In the genomic region with DNA sequence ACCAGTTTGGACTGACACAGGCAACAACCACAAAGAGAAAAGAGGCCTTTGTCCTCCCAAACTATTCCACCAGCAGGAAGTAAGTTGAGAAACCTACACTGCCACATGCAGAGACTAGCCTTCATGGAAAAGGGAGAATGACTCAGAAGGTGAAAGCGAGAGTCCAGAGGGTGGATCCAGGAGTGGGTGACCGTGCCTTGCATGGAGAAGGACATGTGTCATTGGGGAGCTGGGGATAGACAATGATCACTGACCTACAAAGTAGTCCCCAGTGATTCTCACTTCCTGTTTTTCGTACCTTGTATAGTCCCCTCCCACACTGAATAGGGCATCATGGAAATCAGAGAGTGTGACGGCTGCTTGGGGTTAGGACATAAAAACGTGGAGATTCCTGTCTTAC, we compare ENCODE assay signal across 9 cellular contexts.
DNase-seq lines count a peak whose midpoint lies in the region; ATAC-seq, FAIRE-seq and TF ChIP-seq lines count a peak whose summit lies in the region.
"Had no signal": no experiment of that assay in that cellular context is flagged by ENCODE, and none has a peak within 500 bp of the region (broad histone marks: within the 10 kb centered on the region; RNA-seq: fewer than 3 reads in every experiment).

No MANE protein-coding gene starts in this region.

- FAIRE-seq in keratinocyte (lab: Jason Lieb, UNC) = peak; percentile 99

- H2AFZ ChIP-seq in keratinocyte (ENCODE audit: control insufficient read depth, low read length) = peak overlapping the region; percentile 73

- H3K36me3 ChIP-seq in HEK293 (ENCODE audit: control insufficient read depth in 2 of 2, insufficient read depth in 1 of 2, low read length in 2 of 2) = no peaks in the 10 kb centered on the region
- H3K36me3 ChIP-seq in keratinocyte (ENCODE audit: control insufficient read depth in 2 of 2, extremely low read depth in 1 of 2, insufficient read depth in 2 of 2, low read length in 2 of 2) = no peaks in the 10 kb centered on the region

- peak; percentile 55 for DNase-seq in LoVo (ENCODE audit: low spot score)
- peak; percentile 11 for DNase-seq in keratinocyte (ENCODE audit: low read depth, low spot score)
- no peak for DNase-seq in SHP77 treated with DMSO at 0.1 percent for 48 hours (lab: John Stamatoyannopoulos, UW)
- no peak for DNase-seq in occipital lobe (lab: John Stamatoyannopoulos, UW)
- DNase-seq in NCI-H748 (lab: John Stamatoyannopoulos, UW; ENCODE audit: unreplicated experiment) = no peak
- no peak for DNase-seq in activated effector memory CD4-positive, alpha-beta T cell treated with Interleukin-2 at 50 U/mL for 16 hours
- DNase-seq: NCI-H446 had no signal

- no peaks in the 10 kb centered on the region for H3K9me3 ChIP-seq in HEK293 (ENCODE audit: control insufficient read depth, insufficient read depth, low read depth, low read length)
- peaks cover 2% of the 10 kb centered on the region for H3K9me3 ChIP-seq in keratinocyte (ENCODE audit: control insufficient read depth, low read depth, low read length)

- ATAC-seq in GM18858 (IDR thresholded peaks at IDR 0.05; ENCODE audit: unreplicated experiment) = peak; percentile 80

- H3K4me1 ChIP-seq in HEK293 (ENCODE audit: control insufficient read depth, insufficient read depth, low read length) (0 out of 2 replicates have a peak, but pooled peaks cover 2% of the 10 kb centered on the region), keratinocyte (ENCODE audit: control insufficient read depth, extremely low read depth, insufficient read depth, low read length) (peaks cover 26% of the 10 kb centered on the region)

- CTCF ChIA-PET in HEK293 (lab: Yijun Ruan, JAX) = interaction anchor here (0.5 to 2.7 kb wide), 2 partner anchors 24 to 321 kb away, joined by 3 to 12 read pairs; no protein-coding TSS in a partner anchor

- H3K79me2 ChIP-seq in keratinocyte (ENCODE audit: control insufficient read depth, insufficient read depth, low read length) = no peaks in the 10 kb centered on the region

- H3K27me3 ChIP-seq in keratinocyte (ENCODE audit: control insufficient read depth, extremely low read depth, insufficient read depth, low read length) = no peaks in the 10 kb centered on the region

- H3K9me1 ChIP-seq in keratinocyte (ENCODE audit: control insufficient read depth, extremely low read depth, insufficient read depth, low read length) = no peaks in the 10 kb centered on the region

- no peaks in the 10 kb centered on the region for H4K20me1 ChIP-seq in keratinocyte (ENCODE audit: control insufficient read depth, extremely low read depth, insufficient read depth, low read length)

- POLR2A ChIA-PET in HEK293 (lab: Yijun Ruan, JAX) = no interaction called here

- no peak overlapping the region for H3K9ac ChIP-seq in keratinocyte (ENCODE audit: control insufficient read depth, extremely low read depth, insufficient read depth, low read length)

- H3K4me3 ChIP-seq in HEK293 (ENCODE audit: low read depth, low read length) (no peak overlapping the region), keratinocyte (ENCODE audit: control insufficient read depth in 2 of 3, extremely low read depth in 1 of 3, insufficient read depth in 2 of 3, low read depth in 1 of 3, low read length in 3 of 3) (no peak overlapping the region)

- TF ChIP-seq CTCF in HEK293 (tag by site-specific recombination; IDR thresholded peaks at IDR 0.05) (no peak), keratinocyte (optimal IDR thresholded peaks at IDR 0.05 in 1 of 3, IDR thresholded peaks at IDR 0.05 in 1 of 3, conservative IDR thresholded peaks at IDR 0.05 in 1 of 3; ENCODE audit: extremely low read depth in 1 of 3, insufficient read depth in 2 of 3, low read length in 3 of 3) (no peak)

- H3K27ac ChIP-seq in HEK293 (ENCODE audit: extremely low read depth, low read depth, low read length) (no peak overlapping the region), keratinocyte (ENCODE audit: control insufficient read depth, insufficient read depth, low read length) (peak overlapping the region; percentile 32)

- H3K4me2 ChIP-seq in keratinocyte (ENCODE audit: control insufficient read depth, extremely low read depth, insufficient read depth, low read depth, low read length) = peak overlapping the region; percentile 53

- dilution Hi-C loops in keratinocyte (cut with MboI; ENCODE audit: extremely low pct_ligation_motif_present, low sequenced_read_pairs) = no loop called here

TF ChIP-seq in HEK293, 187 proteins besides CTCF, POLR2A, EP300 and RAD21:
- TF ChIP-seq SP2 (tag by site-specific recombination; IDR thresholded peaks at IDR 0.05) (no peak), ZIC2 (tag by site-specific recombination; IDR thresholded peaks at IDR 0.05) (0 out of 2 replicates have a peak, but pooled peaks have one; percentile 22)

Comparison
In these comparisons a context has a peak if more than half of its experiments do, and no peak if none do; other contexts are left out.
1. DNase-seq: peak in LoVo (single experiment) and keratinocyte (single experiment); none in SHP77 treated with DMSO at 0.1 percent for 48 hours (single experiment), occipital lobe (single experiment), NCI-H748 (single experiment) and activated effector memory CD4-positive, alpha-beta T cell treated with Interleukin-2 at 50 U/mL for 16 hours (single experiment).